In the genomic region with DNA sequence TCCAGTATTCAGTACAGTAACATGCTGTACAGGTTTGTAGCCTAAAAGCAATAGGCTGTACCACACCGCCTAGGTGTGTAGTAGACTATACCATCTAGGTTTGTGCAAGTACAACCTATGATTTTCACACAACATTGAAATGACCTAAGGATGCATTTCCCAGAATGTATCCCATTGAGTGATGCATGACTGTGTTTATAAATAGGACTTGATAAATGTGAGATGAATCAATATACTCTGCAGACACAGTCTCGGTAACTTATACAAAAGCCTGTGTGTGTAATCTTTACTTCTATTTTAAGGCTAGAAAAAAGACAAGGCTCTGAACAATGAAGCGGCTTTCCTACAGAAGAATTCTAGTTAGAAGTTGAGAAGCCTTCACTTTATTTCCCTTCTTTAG, we compare ENCODE assay signal across 21 cellular contexts.
"Had no signal": no experiment of that assay in that cellular context is flagged by ENCODE, and none has a peak within 500 bp of the region (broad histone marks: within the 10 kb centered on the region; RNA-seq: fewer than 3 reads in every experiment).

No MANE protein-coding gene starts in this region.

- H3K4me3 Mint-ChIP-seq: activated CD4-positive, alpha-beta memory T cell treated with anti-CD3 and anti-CD28 coated beads, Interleukin-2, amount 10 ng/mL, durations not matched to agents 7 days and 5 days; activated T-cell treated with anti-CD3 and anti-CD28 coated beads, Interleukin-2, amount 50 U/mL, for 4 hours had no signal

- ATAC-seq: activated T-cell treated with anti-CD3 and anti-CD28 coated beads, Interleukin-2, amount 50 U/mL, for 4 hours; gastroesophageal sphincter; left lung; pancreas; sciatic nerve; stimulated activated effector memory CD8-positive, alpha-beta T cell treated with anti-CD3 and anti-CD28 coated beads, Interleukin-12 subunit alpha, Interleukin-12 subunit beta, amount 100 ng/mL, for 72 hours had no signal

- H3K4me1 ChIP-seq: colonic mucosa, pancreas had no signal

- H3K27me3 Mint-ChIP-seq: activated CD4-positive, alpha-beta memory T cell treated with anti-CD3 and anti-CD28 coated beads, Interleukin-2, amount 10 ng/mL, durations not matched to agents 7 days and 5 days; central memory CD8-positive, alpha-beta T cell had no signal

- H3K27ac Mint-ChIP-seq: activated CD4-positive, alpha-beta memory T cell treated with anti-CD3 and anti-CD28 coated beads, Interleukin-2, amount 10 ng/mL, durations not matched to agents 7 days and 5 days had no signal

- H3K27me3 ChIP-seq: brain microvascular endothelial cell, colonic mucosa, gastroesophageal sphincter, left lung, pancreas, upper lobe of left lung had no signal

- DNase-seq: activated CD4-positive, alpha-beta memory T cell treated with anti-CD3 and anti-CD28 coated beads, Interleukin-2, amount 10 ng/mL, durations not matched to agents 7 days and 5 days; activated CD4-positive, alpha-beta T cell treated with anti-CD3 and anti-CD28 coated beads for 1 hour; activated effector memory CD4-positive, alpha-beta T cell treated with anti-CD3 and anti-CD28 coated beads, Interleukin-2, amount 50 U/mL, for 16 hours; activated T-cell treated with anti-CD3 and anti-CD28 coated beads, Interleukin-2, amount 50 U/mL, for 4 hours; anterior cingulate cortex; brain microvascular endothelial cell; colonic mucosa; effector CD4-positive, alpha-beta T cell; heart left ventricle; left lung; midbrain; pancreas; stimulated activated CD4-positive, alpha-beta T cell treated with anti-CD3 and anti-CD28 coated beads, Interleukin-4, amount 100 ng/mL, for 24 hours; T-helper 2 cell; upper lobe of left lung had no signal

- H3K36me3 ChIP-seq: brain microvascular endothelial cell, colonic mucosa, gastroesophageal sphincter, heart left ventricle, left lung, pancreas, thoracic aorta, upper lobe of left lung, WERI-Rb-1 had no signal

- H3K9me3 ChIP-seq: colonic mucosa, gastroesophageal sphincter, heart left ventricle, left lung, pancreas, thoracic aorta, upper lobe of left lung had no signal

- H3K9me3 Mint-ChIP-seq: central memory CD8-positive, alpha-beta T cell; stimulated activated effector memory CD8-positive, alpha-beta T cell treated with anti-CD3 and anti-CD28 coated beads, Interleukin-12 subunit alpha, Interleukin-12 subunit beta, amount 100 ng/mL, for 72 hours had no signal

- H3K4me3 ChIP-seq: colonic mucosa, gastroesophageal sphincter, heart left ventricle, left lung, pancreas, thoracic aorta, upper lobe of left lung had no signal

- H3K27ac ChIP-seq: brain microvascular endothelial cell, colonic mucosa, gastroesophageal sphincter, heart left ventricle, left lung, pancreas, thoracic aorta, upper lobe of left lung, WERI-Rb-1 had no signal
